In the genomic region with DNA sequence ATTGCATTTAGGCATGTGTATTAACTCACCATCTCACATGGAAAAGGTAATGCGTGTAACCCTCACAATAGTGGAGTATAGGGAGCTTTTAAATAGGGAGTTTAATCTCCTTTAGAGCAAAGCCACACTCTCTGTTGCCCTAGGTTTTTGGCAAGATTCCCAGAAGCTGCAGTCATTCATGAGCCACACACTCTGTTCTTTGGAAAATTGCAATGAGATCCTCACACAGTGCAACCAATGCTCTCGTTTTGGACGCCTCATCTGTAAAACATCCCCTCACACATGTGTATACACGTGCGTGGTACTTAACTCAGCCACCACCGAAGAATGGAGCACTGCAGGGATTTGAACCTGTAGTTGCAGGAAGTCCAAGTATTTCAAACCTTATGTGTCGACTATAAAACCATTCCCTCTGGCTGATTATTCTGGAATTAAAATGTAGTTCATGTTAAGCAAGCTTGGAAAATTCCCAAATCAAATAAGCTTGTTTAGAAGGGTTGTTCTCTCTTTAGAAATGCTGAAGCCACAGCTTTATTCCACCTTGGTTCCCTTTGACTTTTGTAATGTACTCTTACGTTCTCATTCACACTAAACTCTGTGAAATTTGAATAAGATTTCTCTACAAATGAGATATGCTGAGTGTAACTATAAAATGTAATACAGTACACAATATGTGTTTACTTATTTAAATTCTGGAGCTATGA, we compare ENCODE assay signal across 11 cellular contexts.
DNase-seq lines count a peak whose midpoint lies in the region; ATAC-seq, FAIRE-seq and TF ChIP-seq lines count a peak whose summit lies in the region.
"Had no signal": no experiment of that assay in that cellular context is flagged by ENCODE, and none has a peak within 500 bp of the region (broad histone marks: within the 10 kb centered on the region; RNA-seq: fewer than 3 reads in every experiment).

No MANE protein-coding gene starts in this region.

- H3K36me3 ChIP-seq in small intestine (ENCODE audit: control insufficient read depth in 2 of 2, insufficient read depth in 2 of 2, low read length in 2 of 2) (no peaks in the 10 kb centered on the region), mucosa of descending colon (ENCODE audit: low read depth) (no peaks in the 10 kb centered on the region)
- H3K36me3 ChIP-seq: upper lobe of left lung had no signal

- no peaks in the 10 kb centered on the region for H3K27me3 ChIP-seq in small intestine (ENCODE audit: control insufficient read depth in 2 of 2, insufficient read depth in 2 of 2, low read length in 2 of 2)
- H3K27me3 ChIP-seq: upper lobe of left lung had no signal

- no peak overlapping the region for H3K27ac ChIP-seq in small intestine (ENCODE audit: low read depth in 1 of 2, low read length in 1 of 2)
- H3K27ac ChIP-seq: upper lobe of left lung had no signal

- H3K4me3 ChIP-seq in small intestine (ENCODE audit: low read depth in 1 of 2, low read length in 2 of 2) (no peak overlapping the region), mucosa of descending colon (no peak overlapping the region)
- H3K4me3 ChIP-seq: upper lobe of left lung had no signal

- TF ChIP-seq CTCF in mucosa of descending colon (IDR thresholded peaks at IDR 0.05), result no peak

- no peak for ATAC-seq in GM21723 (IDR thresholded peaks at IDR 0.05; ENCODE audit: unreplicated experiment)
- ATAC-seq in mucosa of descending colon, result no peak
- ATAC-seq: esophagus mucosa had no signal

- H3K4me1 ChIP-seq in small intestine (ENCODE audit: control insufficient read depth in 2 of 2, insufficient read depth in 1 of 2, low read depth in 1 of 2, low read length in 1 of 2) (no peaks in the 10 kb centered on the region), mucosa of descending colon (ENCODE audit: low read depth) (no peaks in the 10 kb centered on the region)
- H3K4me1 ChIP-seq: upper lobe of left lung had no signal

- DNase-seq in DMS153 treated with DMSO at 0.1 percent for 48 hours (lab: John Stamatoyannopoulos, UW; ENCODE audit: unreplicated experiment) (peak; percentile 86), NCI-H1930 (lab: John Stamatoyannopoulos, UW) (peak; percentile 40 to 74), T1000 (lab: John Stamatoyannopoulos, UW) (peak; percentile 18), kidney glomerular epithelial cell (lab: John Stamatoyannopoulos, UW) (peak; percentile 79), small intestine (no peak), KG1 (lab: John Stamatoyannopoulos, UW) (no peak), mucosa of descending colon (no peak)
- DNase-seq: activated CD4-positive, alpha-beta T cell treated with anti-CD3 and anti-CD28 coated beads for 1 hour; upper lobe of left lung had no signal

- intact Hi-C loops in mucosa of descending colon (cut with DNase I, micrococcal nuclease), result no loop called here

- H3K9me3 ChIP-seq in small intestine (ENCODE audit: control insufficient read depth, low read depth), result no peaks in the 10 kb centered on the region
- no peaks in the 10 kb centered on the region for H3K9me3 ChIP-seq in mucosa of descending colon
- H3K9me3 ChIP-seq: upper lobe of left lung had no signal

- WGBS in small intestine, 3 donors, result 41 to 45% (median 45%) methylated on average over 8 of the region's 8 CpGs

- no peak for FAIRE-seq in small intestine (lab: Jason Lieb, UNC)

Comparison
In these comparisons a context has a peak if more than half of its experiments do, and no peak if none do; other contexts are left out.
1. DNase-seq: peak in DMS153 treated with DMSO at 0.1 percent for 48 hours (single experiment), NCI-H1930 (2 of 2), T1000 (single experiment) and kidney glomerular epithelial cell (single experiment); none in small intestine (single experiment), KG1 (single experiment) and mucosa of descending colon (0 of 3).